Comparison of ENCODE assay signal across 21 cellular contexts in the genomic region with DNA sequence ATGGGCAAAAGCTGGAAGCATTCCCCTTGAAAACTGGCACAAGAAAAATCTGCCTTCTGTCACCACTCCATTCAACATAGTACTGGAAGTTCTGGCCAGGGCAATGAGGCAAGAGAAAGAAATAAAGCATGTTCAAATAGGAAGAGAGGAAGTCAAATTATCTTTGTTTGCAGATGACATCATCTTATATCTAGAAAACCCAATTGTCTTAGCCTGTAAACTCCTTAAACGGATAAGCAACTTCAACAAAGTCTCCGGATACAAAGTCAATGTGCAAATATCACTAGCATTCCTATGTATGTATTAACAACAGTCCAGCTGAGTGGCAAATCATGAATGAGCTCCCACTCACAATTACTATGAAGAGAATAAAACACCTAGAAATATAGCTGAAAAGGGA.
"Had no signal": no experiment of that assay in that cellular context is flagged by ENCODE, and none has a peak within 500 bp of the region (broad histone marks: within the 10 kb centered on the region; RNA-seq: fewer than 3 reads in every experiment).

No MANE protein-coding gene starts in this region.

- H3K27me3 ChIP-seq: esophagus muscularis mucosa, gastroesophageal sphincter, sigmoid colon, stomach, transverse colon had no signal

- H3K36me3 ChIP-seq: esophagus muscularis mucosa, gastroesophageal sphincter, left ventricle myocardium inferior, lower lobe of right lung, sigmoid colon, stomach, thoracic aorta, transverse colon had no signal

- H3K4me1 ChIP-seq: esophagus muscularis mucosa, gastroesophageal sphincter, left ventricle myocardium inferior, lower lobe of right lung, sigmoid colon, stomach, transverse colon had no signal

- H3K9me3 ChIP-seq: esophagus muscularis mucosa, gastroesophageal sphincter, left ventricle myocardium inferior, lower lobe of right lung, thoracic aorta, transverse colon had no signal

- H3K27ac ChIP-seq: coronary artery, dorsolateral prefrontal cortex, epithelial cell of prostate, esophagus muscularis mucosa, gastroesophageal sphincter, left ventricle myocardium inferior, lower lobe of right lung, sigmoid colon, skin epidermis, stomach, thoracic aorta, transverse colon had no signal

- H3K4me3 ChIP-seq: coronary artery, dorsolateral prefrontal cortex, esophagus muscularis mucosa, gastroesophageal sphincter, left ventricle myocardium inferior, lower lobe of right lung, sigmoid colon, skin epidermis, stomach, thoracic aorta, transverse colon had no signal

- DNase-seq: dorsolateral prefrontal cortex; effector CD8-positive, alpha-beta T cell; foreskin fibroblast; kidney; left cardiac atrium; left ventricle myocardium inferior; lower lobe of right lung; natural killer cell; sigmoid colon; stimulated activated CD4-positive, alpha-beta T cell treated with anti-CD3 and anti-CD28 coated beads, Interleukin-2, amount 100 ng/mL, for 24 hours; stimulated activated CD4-positive, alpha-beta T cell treated with anti-CD3 and anti-CD28 coated beads, Interleukin-4, amount 100 ng/mL, for 4 hours; stimulated activated naive B cell treated with anti-CD40 and anti-IgM and Interleukin-4, amounts not matched to agents 10 μg/mL and 1 μg/mL and 100 μg/mL, for 72 hours; stomach; substantia nigra; transverse colon had no signal
